ENCODE assay signal across 10 cellular contexts in the genomic region with DNA sequence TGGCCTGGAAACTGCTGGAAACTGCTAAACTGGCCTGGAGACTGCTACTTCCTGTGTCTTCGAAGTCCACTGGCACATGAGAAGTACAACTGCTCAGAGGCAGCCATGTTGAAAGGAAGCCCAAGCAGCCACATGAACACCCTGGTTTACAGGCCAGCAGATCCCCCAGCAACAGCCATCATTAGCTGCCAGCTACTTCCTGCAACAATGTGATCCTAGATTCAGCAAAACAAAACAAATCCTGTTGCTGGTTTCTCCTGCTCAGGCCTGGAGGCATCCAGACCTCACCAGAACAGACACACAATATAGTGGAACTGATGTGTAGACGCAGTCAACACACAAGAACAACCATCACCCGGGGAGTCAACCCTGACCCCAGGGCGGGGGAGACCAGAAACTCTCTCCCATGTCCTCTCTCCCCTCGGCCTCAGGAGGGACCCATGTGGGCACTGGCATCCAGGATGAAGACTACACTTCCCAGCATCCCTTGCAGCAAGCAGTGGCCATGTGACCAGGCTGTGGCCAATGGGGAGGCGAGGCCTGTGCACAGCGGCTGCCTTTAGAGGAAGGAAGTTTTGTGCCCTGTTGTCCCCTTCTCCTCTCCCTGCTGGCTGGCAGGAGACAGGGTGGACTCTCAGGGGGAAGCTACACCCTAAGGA. TPM values are rescaled to one million over a fixed set of nuclear protein-coding genes. Genes with fewer than 3 reads are reported as not detected.
A peak's percentile ranks its signal among the peaks of the same experiment; 100 is the strongest.
DNase-seq lines count a peak whose midpoint lies in the region; ATAC-seq and TF ChIP-seq lines count a peak whose summit lies in the region.
"Had no signal": no experiment of that assay in that cellular context is flagged by ENCODE, and none has a peak within 500 bp of the region (broad histone marks: within the 10 kb centered on the region; RNA-seq: fewer than 3 reads in every experiment).

No MANE protein-coding gene starts in this region.

- H3K27ac Mint-ChIP-seq in dendritic cell treated with granulocyte-macrophage colony-stimulating factor and Interleukin-4, amounts not matched to agents 40 ng/mL and 50 ng/mL, for 4 days = peak overlapping the region; percentile 28
- peak overlapping the region; percentile 80 for H3K27ac Mint-ChIP-seq in stimulated activated naive B cell treated with anti-CD40 and anti-IgM and Interleukin-4, amounts not matched to agents 10 μg/mL and 1 μg/mL and 100 μg/mL, for 72 hours
- no peak overlapping the region for H3K27ac Mint-ChIP-seq in mesothelial cell of epicardium

- no peak overlapping the region for H3K9ac ChIP-seq in OCI-LY1 (ENCODE audit: low read length)

- peaks cover 5% of the 10 kb centered on the region; the same call in 1 of the 2 replicates for H3K36me3 ChIP-seq in OCI-LY1 (ENCODE audit: insufficient read depth, low read length)
- H3K36me3 ChIP-seq in tibial artery = no peaks in the 10 kb centered on the region

- H3K9me2 ChIP-seq in OCI-LY1 (ENCODE audit: low read depth, low read length) = no peaks in the 10 kb centered on the region

- H3K27me3 ChIP-seq in OCI-LY1 (ENCODE audit: insufficient read depth, low read length) (no peaks in the 10 kb centered on the region; the same call in 1 of the 2 replicates), tibial artery (peaks cover 0 to 3% of the 10 kb centered on the region in 2 donors)

- H3K79me2 ChIP-seq in OCI-LY1 (ENCODE audit: insufficient read depth, low read length) = no peaks in the 10 kb centered on the region

- ATAC-seq in Right ventricle myocardium superior (ENCODE audit: poor library complexity) = peak; percentile 52
- ATAC-seq in stimulated activated naive B cell treated with anti-CD40 and anti-IgM and Interleukin-4, amounts not matched to agents 10 μg/mL and 1 μg/mL and 100 μg/mL, for 72 hours (replicated peaks) = peak; percentile 88 to 93

- H3K4me1 Mint-ChIP-seq in dendritic cell treated with granulocyte-macrophage colony-stimulating factor and Interleukin-4, amounts not matched to agents 40 ng/mL and 50 ng/mL, for 4 days (ENCODE audit: low read depth) = peaks cover 11% of the 10 kb centered on the region
- peaks cover 11 to 15% of the 10 kb centered on the region in 2 donors for H3K4me1 Mint-ChIP-seq in stimulated activated naive B cell treated with anti-CD40 and anti-IgM and Interleukin-4, amounts not matched to agents 10 μg/mL and 1 μg/mL and 100 μg/mL, for 72 hours
- H3K4me1 Mint-ChIP-seq in mesothelial cell of epicardium = peaks cover 5% of the 10 kb centered on the region

- TF ChIP-seq CTCF in OCI-LY1 (IDR thresholded peaks at IDR 0.05; ENCODE audit: low read length) (no peak), mesothelial cell of epicardium (IDR thresholded peaks at IDR 0.05; ENCODE audit: unreplicated experiment) (no peak), tibial artery (IDR thresholded peaks at IDR 0.05) (no peak)

- peaks cover 29% of the 10 kb centered on the region for H3K27me3 Mint-ChIP-seq in dendritic cell treated with granulocyte-macrophage colony-stimulating factor and Interleukin-4, amounts not matched to agents 40 ng/mL and 50 ng/mL, for 4 days
- H3K27me3 Mint-ChIP-seq in stimulated activated naive B cell treated with anti-CD40 and anti-IgM and Interleukin-4, amounts not matched to agents 10 μg/mL and 1 μg/mL and 100 μg/mL, for 72 hours = peaks cover 21 to 23% of the 10 kb centered on the region in 2 donors
- peaks cover 20% of the 10 kb centered on the region for H3K27me3 Mint-ChIP-seq in mesothelial cell of epicardium (ENCODE audit: low read depth)

- H4K20me1 ChIP-seq in OCI-LY1 (ENCODE audit: insufficient read depth, low read length) = no peaks in the 10 kb centered on the region

- H3F3A ChIP-seq in OCI-LY1 (ENCODE audit: insufficient read depth, low read length) = no peaks in the 10 kb centered on the region

- DNase-seq in Right ventricle myocardium superior (no peak), cardiac septum (ENCODE audit: low spot score) (no peak), cortex of kidney (lab: John Stamatoyannopoulos, UW) (no peak), mesothelial cell of epicardium (ENCODE audit: low spot score in 2 of 2, unreplicated experiment in 2 of 2) (no peak), tibial artery (no peak)
- peak; percentile 55 for DNase-seq in stimulated activated naive B cell treated with anti-CD40 and anti-IgM and Interleukin-4, amounts not matched to agents 10 μg/mL and 1 μg/mL and 100 μg/mL, for 72 hours

- intact Hi-C loops in Right ventricle myocardium superior (cut with DNase I) = no loop called here
- intact Hi-C loops in cardiac septum (cut with DNase I) = no loop called here
- intact Hi-C loops in dendritic cell treated with granulocyte-macrophage colony-stimulating factor and Interleukin-4, amounts not matched to agents 40 ng/mL and 50 ng/mL, for 4 days (cut with micrococcal nuclease) = no loop called here
- intact Hi-C loops in tibial artery (cut with DNase I; ENCODE audit: low total_unique reads) = no loop called here

- H3K36me3 Mint-ChIP-seq in dendritic cell treated with granulocyte-macrophage colony-stimulating factor and Interleukin-4, amounts not matched to agents 40 ng/mL and 50 ng/mL, for 4 days (ENCODE audit: low read depth) = peaks cover 6% of the 10 kb centered on the region
- H3K36me3 Mint-ChIP-seq in stimulated activated naive B cell treated with anti-CD40 and anti-IgM and Interleukin-4, amounts not matched to agents 10 μg/mL and 1 μg/mL and 100 μg/mL, for 72 hours = peaks cover 0 to 9% of the 10 kb centered on the region in 2 donors
- H3K36me3 Mint-ChIP-seq in mesothelial cell of epicardium = no peaks in the 10 kb centered on the region

- H3K9me3 ChIP-seq in OCI-LY1 (ENCODE audit: low read length) (peaks cover 5% of the 10 kb centered on the region; the same call in 1 of the 2 replicates), tibial artery (peaks cover 0 to 10% (median 0%) of the 10 kb centered on the region in 3 donors)

- H3K4me3 ChIP-seq in OCI-LY1 (ENCODE audit: low read depth, low read length, poor library complexity, severe bottlenecking) (no peak overlapping the region), tibial artery (no peak overlapping the region)

- peaks cover 5% of the 10 kb centered on the region for H3K4me1 ChIP-seq in OCI-LY1 (ENCODE audit: insufficient read depth, low read length, severe bottlenecking)
- H3K4me1 ChIP-seq in tibial artery = peaks cover 0 to 4% (median 0%) of the 10 kb centered on the region in 4 donors

- no peak overlapping the region for H3K4me3 Mint-ChIP-seq in dendritic cell treated with granulocyte-macrophage colony-stimulating factor and Interleukin-4, amounts not matched to agents 40 ng/mL and 50 ng/mL, for 4 days
- H3K4me3 Mint-ChIP-seq in stimulated activated naive B cell treated with anti-CD40 and anti-IgM and Interleukin-4, amounts not matched to agents 10 μg/mL and 1 μg/mL and 100 μg/mL, for 72 hours = no peak overlapping the region
- H3K4me3 Mint-ChIP-seq in mesothelial cell of epicardium = no peak overlapping the region

- no peak overlapping the region for H3K4me2 ChIP-seq in OCI-LY1 (ENCODE audit: low read length)

- H3K27ac ChIP-seq in OCI-LY1 (ENCODE audit: low read depth, low read length, poor library complexity, severe bottlenecking) (no peak overlapping the region), tibial artery (no peak overlapping the region)
- H3K27ac ChIP-seq: HL-60 had no signal

- peak overlapping the region; percentile 99 for H2AFZ ChIP-seq in OCI-LY1 (ENCODE audit: low read length)

- H3K9me3 Mint-ChIP-seq in dendritic cell treated with granulocyte-macrophage colony-stimulating factor and Interleukin-4, amounts not matched to agents 40 ng/mL and 50 ng/mL, for 4 days = peaks cover 10% of the 10 kb centered on the region
- peaks cover 7% of the 10 kb centered on the region in 2 donors for H3K9me3 Mint-ChIP-seq in stimulated activated naive B cell treated with anti-CD40 and anti-IgM and Interleukin-4, amounts not matched to agents 10 μg/mL and 1 μg/mL and 100 μg/mL, for 72 hours
- peaks cover 10% of the 10 kb centered on the region for H3K9me3 Mint-ChIP-seq in mesothelial cell of epicardium

RNA-seq across cellular contexts. Expression of a gene that starts 9.2 kb away (rescaled TPM):
- total RNA-seq in Right ventricle myocardium superior = not detected
- not detected for total RNA-seq in cardiac septum
- 1.3 to 3.5 TPM (median 1.9 TPM) in 3 replicates for total RNA-seq in mesothelial cell of epicardium
- total RNA-seq: subcutaneous adipose tissue had no signal

RNA-seq across cellular contexts. Expression of a gene that starts 15.5 kb away (rescaled TPM):
- total RNA-seq in Right ventricle myocardium superior = not detected
- not detected for total RNA-seq in cardiac septum
- not detected in 3 replicates for total RNA-seq in mesothelial cell of epicardium
- total RNA-seq: subcutaneous adipose tissue had no signal

RNA-seq across cellular contexts. Expression of a gene that starts 17.6 kb away (rescaled TPM):
- total RNA-seq in Right ventricle myocardium superior (70.9 TPM), cardiac septum (62.5 TPM), mesothelial cell of epicardium (70.4 to 72.4 TPM (median 71.7 TPM) in 3 replicates)

RNA-seq across cellular contexts. Expression of a gene that starts 22.6 kb away (rescaled TPM):
- total RNA-seq in Right ventricle myocardium superior = 1.5 TPM
- total RNA-seq in cardiac septum = 1.6 TPM
- 25.1 to 29.1 TPM (median 26.5 TPM) in 3 replicates for total RNA-seq in mesothelial cell of epicardium

RNA-seq across cellular contexts. Expression of a gene that starts 25.2 kb away (rescaled TPM):
- 13.0 TPM for total RNA-seq in Right ventricle myocardium superior
- 4.5 TPM for total RNA-seq in cardiac septum
- total RNA-seq in mesothelial cell of epicardium = not detected in 3 replicates
